In genomic region chr3:43684944-43685343, GRCh38 we compare ENCODE assay signal across 34 cellular contexts.
"Had no signal": no experiment of that assay in that cellular context is flagged by ENCODE, and none has a peak within 500 bp of the region (broad histone marks: within the 10 kb centered on the region; RNA-seq: fewer than 3 reads in every experiment).

No MANE protein-coding gene starts in this region.

- H3K4me3 ChIP-seq: adrenal gland, ascending aorta, body of pancreas, breast epithelium, cardiac muscle cell had no signal

- H3K36me3 ChIP-seq: adrenal gland, ascending aorta, brain microvascular endothelial cell, breast epithelium, cardiac muscle cell had no signal

- H3K4me1 ChIP-seq: breast epithelium had no signal

- DNase-seq: activated effector memory CD4-positive, alpha-beta T cell treated with anti-CD3 and anti-CD28 coated beads, Interleukin-2, amount 50 U/mL, for 16 hours; activated effector memory CD4-positive, alpha-beta T cell treated with Interleukin-2 at 50 U/mL for 16 hours; activated gamma-delta T cell; activated gamma-delta T cell treated with Interleukin-2 at 50 U/mL for 16 hours; activated naive CD4-positive, alpha-beta T cell; activated naive CD4-positive, alpha-beta T cell treated with anti-CD3 and anti-CD28 coated beads for 36 hours; activated naive CD4-positive, alpha-beta T cell treated with anti-CD3 and anti-CD28 coated beads, Interleukin-2, amount 10 ng/mL, durations not matched to agents 7 days and 5 days; activated naive CD4-positive, alpha-beta T cell treated with anti-CD3 and anti-CD28 coated beads, Interleukin-2, amount 50 U/mL, for 16 hours; activated naive CD4-positive, alpha-beta T cell treated with Interleukin-2 at 50 U/mL for 16 hours; activated naive CD8-positive, alpha-beta T cell treated with anti-CD3 and anti-CD28 coated beads for 36 hours; activated naive CD8-positive, alpha-beta T cell treated with anti-CD3 and anti-CD28 coated beads, Interleukin-2, amount 10 ng/mL, durations not matched to agents 7 days and 5 days; activated naive CD8-positive, alpha-beta T cell treated with anti-CD3 and anti-CD28 coated beads, Interleukin-2, amount 50 U/mL, for 24 hours; activated T-cell treated with anti-CD3 and anti-CD28 coated beads, Interleukin-2, amount 50 U/mL, for 1 hour; activated T-cell treated with anti-CD3 and anti-CD28 coated beads, Interleukin-2, amount 50 U/mL, for 24 hours; activated T-cell treated with anti-CD3 and anti-CD28 coated beads, Interleukin-2, amount 50 U/mL, for 4 hours; activated T-cell treated with anti-CD3 and anti-CD28 coated beads, Interleukin-2, amount 50 U/mL, for 48 hours; activated T-cell treated with anti-CD3 and anti-CD28 coated beads, Interleukin-2, amount 50 U/mL, for 72 hours; adrenal gland; amniotic stem cell; amygdala; anterior cingulate cortex; aorta; body of pancreas; brain microvascular endothelial cell; caudate nucleus; central memory CD4-positive, alpha-beta T cell; cerebellar nuclear complex had no signal

- FAIRE-seq: astrocyte, bronchial epithelial cell had no signal

- H3K27ac ChIP-seq: adrenal gland, ascending aorta, body of pancreas, brain microvascular endothelial cell, breast epithelium, cardiac muscle cell had no signal

- H3K9me3 ChIP-seq: adrenal gland, ascending aorta, body of pancreas, breast epithelium had no signal

- ATAC-seq: activated naive CD4-positive, alpha-beta T cell treated with anti-CD3 and anti-CD28 coated beads, Interleukin-2, amount 50 U/mL, for 72 hours; activated naive CD8-positive, alpha-beta T cell treated with anti-CD3 and anti-CD28 coated beads, Interleukin-2, amount 50 U/mL, for 24 hours; activated T-cell treated with anti-CD3 and anti-CD28 coated beads, Interleukin-2, amount 50 U/mL, for 4 hours; activated T-cell treated with anti-CD3 and anti-CD28 coated beads, Interleukin-2, amount 50 U/mL, for 72 hours; activated T-helper 17 cell treated with anti-CD3 and anti-CD28 coated beads, Interleukin-2, amount 50 U/mL, for 72 hours; body of pancreas had no signal

- H3K27me3 ChIP-seq: adrenal gland, ascending aorta, body of pancreas, brain microvascular endothelial cell, breast epithelium, cardiac muscle cell had no signal
